In genomic region chr12:121712462-121713256, GRCh38 we compare ENCODE assay signal across 8 cellular contexts. TPM values are rescaled to one million over a fixed set of nuclear protein-coding genes. Genes with fewer than 3 reads are reported as not detected.
DNase-seq lines count a peak whose midpoint lies in the region; ATAC-seq and TF ChIP-seq lines count a peak whose summit lies in the region.

Gene TMEM120B, plus strand, starts transcription at chr12:121712752. Its CDS starts 144 bp downstream, at chr12:121712896.

- H3K27me3 ChIP-seq in HUES48 (ENCODE audit: control insufficient read depth, insufficient read depth, low read length) (no peaks in the 10 kb centered on the region), SJSA1 (replicated peaks) (no peaks in the 10 kb centered on the region), thyroid gland (no peaks in the 10 kb centered on the region)

- H3K36me3 ChIP-seq in HUES48 (ENCODE audit: control insufficient read depth, insufficient read depth, low read length): peaks cover 15% of the 10 kb centered on the region
- peaks cover 7% of the 10 kb centered on the region for H3K36me3 ChIP-seq in SJSA1
- no peaks in the 10 kb centered on the region for H3K36me3 ChIP-seq in thyroid gland

- no peaks in the 10 kb centered on the region for H3K9me3 Mint-ChIP-seq in osteocyte (ENCODE audit: unreplicated experiment)

- TF ChIP-seq CTCF in osteocyte (IDR thresholded peaks at IDR 0.05) (no peak), thyroid gland (IDR thresholded peaks at IDR 0.05) (no peak)

- H3K27me3 Mint-ChIP-seq in osteocyte (ENCODE audit: unreplicated experiment): no peaks in the 10 kb centered on the region

- 0 to 1% methylated on average over 1 to 16 of the region's 74 CpGs for WGBS in thyroid gland, 2 donors

- peak; percentile 79 to 96 for TF ChIP-seq POLR2A in thyroid gland (IDR thresholded peaks at IDR 0.05)

- H3K9ac ChIP-seq in HUES48 (ENCODE audit: low read depth, low read length): peak within 1 kb of the TSS; percentile 66

- peak within 1 kb of the TSS; percentile 87 for H3K27ac Mint-ChIP-seq in osteocyte (ENCODE audit: unreplicated experiment)

- peak within 1 kb of the TSS; percentile 55 for H3K27ac ChIP-seq in HUES48 (ENCODE audit: low read depth, low read length)
- H3K27ac ChIP-seq in SJSA1: peak within 1 kb of the TSS; percentile 54
- H3K27ac ChIP-seq in thyroid gland: peak within 1 kb of the TSS; percentile 81 to 91 (median 82)

- H3K9me3 ChIP-seq in HUES48 (ENCODE audit: control insufficient read depth, insufficient read depth, low read length): no peaks in the 10 kb centered on the region
- H3K9me3 ChIP-seq in SJSA1 (replicated peaks): no peaks in the 10 kb centered on the region; the same call in 1 of the 2 replicates
- no peaks in the 10 kb centered on the region for H3K9me3 ChIP-seq in thyroid gland

- peaks cover 35% of the 10 kb centered on the region for H3K4me1 Mint-ChIP-seq in osteocyte (ENCODE audit: unreplicated experiment)

- DNase-seq in Daoy (ENCODE audit: low read depth): peak; percentile 87
- DNase-seq in SJSA1 (ENCODE audit: low read depth in 1 of 2, low spot score in 2 of 2): peak; percentile 36 to 78
- peak; percentile 76 for DNase-seq in activated naive CD4-positive, alpha-beta T cell treated with anti-CD3 and anti-CD28 coated beads, Interleukin-2, amount 50 U/mL, for 16 hours
- DNase-seq in glomerular visceral epithelial cell (ENCODE audit: extremely low spot score): peak; percentile 84
- DNase-seq in osteocyte (ENCODE audit: extremely low spot score, unreplicated experiment): peak; percentile 93
- DNase-seq in thyroid gland: peak; percentile 74 to 81

- H3K36me3 Mint-ChIP-seq in osteocyte (ENCODE audit: unreplicated experiment): peaks cover 2% of the 10 kb centered on the region

- intact Hi-C loops in thyroid gland (cut with DNase I): no loop called here

- H3K4me3 Mint-ChIP-seq in osteocyte (ENCODE audit: unreplicated experiment): peak within 1 kb of the TSS; percentile 92

- peak; percentile 73 for ATAC-seq in GM21390 (IDR thresholded peaks at IDR 0.05; ENCODE audit: unreplicated experiment)

- H3K4me1 ChIP-seq in HUES48 (ENCODE audit: control insufficient read depth, insufficient read depth, low read length) (peaks cover 7% of the 10 kb centered on the region), SJSA1 (replicated peaks) (peaks cover 34% of the 10 kb centered on the region), thyroid gland (peaks cover 11 to 14% of the 10 kb centered on the region in 2 donors)

- H3K4me3 ChIP-seq in HUES48 (ENCODE audit: low read depth, low read length): peak within 1 kb of the TSS; percentile 94
- H3K4me3 ChIP-seq in SJSA1: peak within 1 kb of the TSS; percentile 97
- peak within 1 kb of the TSS; percentile 81 to 85 (median 82) for H3K4me3 ChIP-seq in thyroid gland (replicated peaks in 1 of 3)

RNA-seq across cellular contexts. Expression of gene TMEM120B, which starts in this region (rescaled TPM):
- 2.3 and 3.9 TPM in 2 replicates for total RNA-seq in Daoy (2014; rRNA removed; shearing (Covaris generic))
- total RNA-seq in SJSA1 (2014; rRNA removed; shearing (Covaris generic)): 6.5 and 14.0 TPM in 2 replicates
- total RNA-seq in osteocyte: 10.2 and 13.2 TPM in 2 replicates
- total RNA-seq in thyroid gland: 10 to 100 TPM; 12.5 to 15.4 (median 14.2) TPM

Comparison
In these comparisons a context has a peak if more than half of its experiments do, and no peak if none do; other contexts are left out.
1. Peak in every context shown above with its lines: DNase-seq, ATAC-seq, H3K4me3 ChIP-seq and H3K27ac ChIP-seq.